In the genomic region with DNA sequence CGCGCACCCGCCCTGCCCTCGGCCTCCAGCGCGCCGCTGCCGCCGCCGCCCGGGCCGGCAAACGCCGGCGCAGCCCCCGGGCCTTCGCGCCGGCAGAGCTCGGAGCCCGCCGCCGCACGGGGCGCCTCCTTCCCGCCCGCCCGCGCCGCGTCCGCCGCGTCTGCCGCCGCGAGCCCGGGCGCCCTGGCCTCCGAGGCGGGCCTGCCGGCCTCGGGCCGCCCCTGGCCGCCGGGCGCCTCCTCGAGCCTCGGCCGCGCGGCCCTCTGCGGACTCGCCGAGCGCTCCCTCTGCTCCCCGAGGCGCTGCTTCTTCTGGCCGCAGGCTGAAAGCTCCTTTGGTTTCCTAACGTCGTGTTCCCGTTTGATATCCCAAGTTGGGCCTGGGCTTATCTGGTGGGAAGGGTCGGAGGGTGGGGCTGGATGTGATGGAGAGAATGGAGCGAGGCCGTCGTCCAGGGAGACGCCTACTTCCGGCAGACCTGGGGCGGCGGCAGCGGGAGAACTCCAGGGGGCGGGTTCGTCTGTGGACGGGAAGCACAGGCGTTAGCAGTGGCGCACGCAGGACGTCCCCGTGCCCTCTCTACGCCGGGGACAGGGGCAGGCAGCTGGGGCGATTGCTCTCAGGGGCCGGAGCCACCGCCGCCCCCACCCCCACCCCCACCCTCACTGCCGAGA, we compare ENCODE assay signal across 8 cellular contexts.
A peak's percentile ranks its signal among the peaks of the same experiment; 100 is the strongest.
DNase-seq lines count a peak whose midpoint lies in the region; ATAC-seq and TF ChIP-seq lines count a peak whose summit lies in the region.

No MANE protein-coding gene starts in this region.

- peaks cover 23% of the 10 kb centered on the region for H3K4me1 Mint-ChIP-seq in progenitor cell of endocrine pancreas (ENCODE audit: low read depth)

- H3K36me3 Mint-ChIP-seq in progenitor cell of endocrine pancreas (ENCODE audit: insufficient read depth), result no peaks in the 10 kb centered on the region

- H3K27ac Mint-ChIP-seq in progenitor cell of endocrine pancreas, result peak overlapping the region; percentile 98

- intact Hi-C loops in adrenal gland (cut with DNase I) (no loop called here), left cardiac atrium (cut with DNase I) (no loop called here)

- peak; percentile 6 for TF ChIP-seq CTCF in GM12873 (IDR thresholded peaks at IDR 0.05; ENCODE audit: insufficient read depth, low read depth, low read length, missing control alignments)
- peak in 1 of 6 experiments; percentile 20 for TF ChIP-seq CTCF in adrenal gland (IDR thresholded peaks at IDR 0.05)
- TF ChIP-seq CTCF in progenitor cell of endocrine pancreas (IDR thresholded peaks at IDR 0.05; ENCODE audit: unreplicated experiment), result peak; percentile 11

- ATAC-seq in HG02623 (IDR thresholded peaks at IDR 0.05; ENCODE audit: unreplicated experiment), result peak; percentile 82
- peak; percentile 97 to 99 for ATAC-seq in left cardiac atrium

- peak overlapping the region in 4 of 5 donors; percentile 84 to 100 (median 98) for H3K27ac ChIP-seq in adrenal gland

- peak overlapping the region in 2 of 4 donors; percentile 41 to 67 for H3K4me3 ChIP-seq in adrenal gland

- DNase-seq in NCI-H1048 (lab: John Stamatoyannopoulos, UW) (peak; percentile 79), SW 1271 (lab: John Stamatoyannopoulos, UW) (peak; percentile 60 to 83), adrenal gland (peak; percentile 90 to 96 (median 93)), left cardiac atrium (peak; percentile 96), progenitor cell of endocrine pancreas (ENCODE audit: low spot score, unreplicated experiment) (peak; percentile 75), cortex of kidney (lab: John Stamatoyannopoulos, UW) (no peak)

- H3K9me3 ChIP-seq in adrenal gland (replicated peaks in 1 of 3), result no peaks in the 10 kb centered on the region

- H3K27me3 ChIP-seq in adrenal gland, result no peaks in the 10 kb centered on the region

- 0 to 1% (median 0%) methylated on average over 1 to 83 of the region's 86 CpGs for WGBS in adrenal gland, 4 donors

- H3K4me1 ChIP-seq in adrenal gland (replicated peaks in 1 of 2), result peaks cover 12 to 38% of the 10 kb centered on the region in 2 donors

- no peaks in the 10 kb centered on the region for H3K36me3 ChIP-seq in adrenal gland (replicated peaks in 1 of 2)

- H3K9me3 Mint-ChIP-seq in progenitor cell of endocrine pancreas (ENCODE audit: low read depth), result no peaks in the 10 kb centered on the region

- H3K4me3 Mint-ChIP-seq in progenitor cell of endocrine pancreas (ENCODE audit: low read depth), result peak overlapping the region; percentile 90

- TF ChIP-seq POLR2A in adrenal gland (IDR thresholded peaks at IDR 0.05), result peak; percentile 62 to 78

- no peaks in the 10 kb centered on the region for H3K27me3 Mint-ChIP-seq in progenitor cell of endocrine pancreas
